In genomic region chr2:159146930-159147666, GRCh38 we compare ENCODE assay signal across 10 cellular contexts.
A peak's percentile ranks its signal among the peaks of the same experiment; 100 is the strongest.
DNase-seq lines count a peak whose midpoint lies in the region; ATAC-seq and TF ChIP-seq lines count a peak whose summit lies in the region.
"Had no signal": no experiment of that assay in that cellular context is flagged by ENCODE, and none has a peak within 500 bp of the region (broad histone marks: within the 10 kb centered on the region; RNA-seq: fewer than 3 reads in every experiment).

No MANE protein-coding gene starts in this region.

- peak overlapping the region; percentile 72 to 91 (median 86) for H3K27ac ChIP-seq in esophagus squamous epithelium
- H3K27ac ChIP-seq in gastrocnemius medialis, result no peak overlapping the region
- no peak overlapping the region for H3K27ac ChIP-seq in brain microvascular endothelial cell
- H3K27ac ChIP-seq: SJCRH30 had no signal

- no peaks in the 10 kb centered on the region for H3K27me3 ChIP-seq in esophagus squamous epithelium
- no peaks in the 10 kb centered on the region for H3K27me3 ChIP-seq in gastrocnemius medialis
- H3K27me3 ChIP-seq in brain microvascular endothelial cell (replicated peaks), result no peaks in the 10 kb centered on the region
- H3K27me3 ChIP-seq: SJCRH30 had no signal

- H3K36me3 ChIP-seq in esophagus squamous epithelium, result peaks cover 0 to 30% (median 0%) of the 10 kb centered on the region in 3 donors
- H3K36me3 ChIP-seq in gastrocnemius medialis, result no peaks in the 10 kb centered on the region
- peaks cover 16% of the 10 kb centered on the region for H3K36me3 ChIP-seq in brain microvascular endothelial cell (replicated peaks)

- peak; percentile 39 to 51 for ATAC-seq in gastrocnemius medialis

- 34 to 37% methylated on average over 8 to 13 of the region's 14 CpGs for WGBS in esophagus squamous epithelium, 2 donors

- intact Hi-C loops in esophagus squamous epithelium (cut with DNase I) (no loop called here), gastrocnemius medialis (cut with DNase I; ENCODE audit: low total_unique reads) (no loop called here)

- peak overlapping the region in 1 of 4 donors; percentile 24 for H3K4me3 ChIP-seq in esophagus squamous epithelium
- H3K4me3 ChIP-seq in gastrocnemius medialis, result no peak overlapping the region
- H3K4me3 ChIP-seq in brain microvascular endothelial cell (ENCODE audit: low read depth, low read length), result no peak overlapping the region
- H3K4me3 ChIP-seq: SJCRH30 had no signal

- TF ChIP-seq CTCF in esophagus squamous epithelium (IDR thresholded peaks at IDR 0.05), result no peak
- no peak for TF ChIP-seq CTCF in gastrocnemius medialis (IDR thresholded peaks at IDR 0.05 in 4 of 5, conservative IDR thresholded peaks at IDR 0.05 in 1 of 5)
- no peak for TF ChIP-seq CTCF in brain microvascular endothelial cell (IDR thresholded peaks at IDR 0.05; ENCODE audit: low read depth, low read length, missing control alignments)

- H3K4me1 ChIP-seq in esophagus squamous epithelium (peaks cover 5 to 72% (median 22%) of the 10 kb centered on the region in 3 donors), gastrocnemius medialis (peaks cover 0 to 25% of the 10 kb centered on the region in 2 donors)
- H3K4me1 ChIP-seq: SJCRH30 had no signal

- TF ChIP-seq POLR2A in esophagus squamous epithelium (IDR thresholded peaks at IDR 0.05), result peak in 1 of 4 donors; percentile 34
- TF ChIP-seq POLR2A in gastrocnemius medialis (IDR thresholded peaks at IDR 0.05), result no peak

- DNase-seq in NCI-H2081 (lab: John Stamatoyannopoulos, UW), result peak; percentile 31 to 62
- no peak for DNase-seq in NCI-H2081 treated with DMSO at 0.1 percent for 48 hours (lab: John Stamatoyannopoulos, UW)
- peak; percentile 60 to 84 for DNase-seq in NCI-H524 (lab: John Stamatoyannopoulos, UW)
- DNase-seq in esophagus squamous epithelium (lab: John Stamatoyannopoulos, UW), result no peak
- DNase-seq in gastrocnemius medialis, result no peak
- DNase-seq in SW 1271 (lab: John Stamatoyannopoulos, UW), result no peak
- DNase-seq in midbrain (lab: John Stamatoyannopoulos, UW), result no peak
- no peak for DNase-seq in brain microvascular endothelial cell
- DNase-seq: HCEC 1CT had no signal

- in situ Hi-C loops in gastrocnemius medialis (cut with MboI; ENCODE audit: low sequenced_read_pairs in 4 of 4), result no loop called here
- in situ Hi-C loops in brain microvascular endothelial cell (cut with HindIII; ENCODE audit: low pct_ligation_motif_present, low sequenced_read_pairs), result no loop called here

- H3K9me3 ChIP-seq in esophagus squamous epithelium, result no peaks in the 10 kb centered on the region
- no peaks in the 10 kb centered on the region for H3K9me3 ChIP-seq in gastrocnemius medialis
- H3K9me3 ChIP-seq: SJCRH30 had no signal

Comparison
In these comparisons a context has a peak if more than half of its experiments do, and no peak if none do; other contexts are left out.
1. DNase-seq: peak in NCI-H2081 (2 of 2) and NCI-H524 (2 of 2); none in NCI-H2081 treated with DMSO at 0.1 percent for 48 hours (single experiment), esophagus squamous epithelium (single experiment), gastrocnemius medialis (0 of 2), SW 1271 (0 of 2), midbrain (single experiment) and brain microvascular endothelial cell (single experiment).
2. H3K27ac ChIP-seq: peak in esophagus squamous epithelium (4 of 4); none in gastrocnemius medialis (0 of 4) and brain microvascular endothelial cell (single experiment).